ENCODE assay signal across 24 cellular contexts in the genomic region with DNA sequence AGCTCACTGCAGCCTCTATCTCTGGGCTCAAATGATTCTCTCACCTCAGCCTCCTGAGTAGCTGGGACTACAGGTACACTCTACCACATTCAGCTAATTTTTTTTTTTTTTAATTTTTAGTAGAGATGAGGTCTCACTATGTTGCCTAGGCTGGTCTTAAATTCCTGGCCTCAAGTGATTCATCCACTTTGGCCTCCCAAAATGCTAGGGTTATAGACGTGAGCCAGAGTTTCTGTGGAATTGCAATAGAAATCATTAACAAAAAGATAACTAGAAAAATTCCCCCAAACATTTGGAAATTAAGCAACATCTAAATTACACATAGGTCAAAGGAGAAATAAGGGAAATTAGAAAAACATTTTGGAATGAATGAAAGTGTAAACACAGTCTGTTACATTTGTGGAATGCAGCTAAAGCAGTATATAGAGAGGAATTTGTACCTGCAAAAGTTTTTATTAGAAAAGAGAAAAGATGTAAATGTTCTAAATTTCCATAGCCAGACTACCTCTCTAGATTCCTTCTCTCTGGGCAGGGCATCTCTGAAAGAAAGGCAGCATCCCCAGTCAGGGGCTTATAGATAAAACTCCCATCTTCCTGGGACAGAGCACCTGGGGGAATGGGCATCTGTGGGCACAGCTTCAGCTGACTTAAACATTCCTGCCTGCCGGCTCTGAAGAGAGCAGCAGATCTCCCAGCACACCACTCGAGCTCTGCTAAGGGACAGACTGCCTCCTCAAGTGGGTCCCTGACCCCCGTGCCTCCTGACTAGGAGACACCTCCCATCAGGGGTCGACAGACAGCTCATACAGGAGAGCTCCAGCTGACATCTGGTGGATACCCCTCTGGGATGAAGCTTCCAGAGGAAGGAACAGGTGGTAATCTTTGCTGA.
"Had no signal": no experiment of that assay in that cellular context is flagged by ENCODE, and none has a peak within 500 bp of the region (broad histone marks: within the 10 kb centered on the region; RNA-seq: fewer than 3 reads in every experiment).

No MANE protein-coding gene starts in this region.

- H3K27me3 ChIP-seq: neutrophil, ovary, right atrium auricular region, tibial nerve, uterus had no signal

- H3K27ac Mint-ChIP-seq: naive thymus-derived CD8-positive, alpha-beta T cell; nephron; progenitor cell of endocrine pancreas; stimulated activated naive CD8-positive, alpha-beta T cell treated with anti-CD3 and anti-CD28 coated beads, Interleukin-15, Interleukin-2, amounts not matched to agents 100 ng/mL and 50 ng/mL, for 24 hours; type B pancreatic cell had no signal

- H3K27me3 Mint-ChIP-seq: naive thymus-derived CD8-positive, alpha-beta T cell; progenitor cell of endocrine pancreas; stimulated activated naive CD8-positive, alpha-beta T cell treated with anti-CD3 and anti-CD28 coated beads, Interleukin-15, Interleukin-2, amounts not matched to agents 100 ng/mL and 50 ng/mL, for 24 hours; type B pancreatic cell had no signal

- H3K9me3 ChIP-seq: lower lobe of right lung, neutrophil, ovary, right atrium auricular region, tibial nerve, uterus had no signal

- H3K4me3 Mint-ChIP-seq: naive thymus-derived CD8-positive, alpha-beta T cell; nephron; neural crest cell; stimulated activated naive CD8-positive, alpha-beta T cell treated with anti-CD3 and anti-CD28 coated beads, Interleukin-15, Interleukin-2, amounts not matched to agents 100 ng/mL and 50 ng/mL, for 24 hours; type B pancreatic cell had no signal

- DNase-seq: hippocampal formation; left ventricle myocardium superior; lower lobe of right lung; mammary epithelial cell; mesenchymal stem cell; naive thymus-derived CD8-positive, alpha-beta T cell; occipital lobe; ovary; stimulated activated CD4-positive, alpha-beta T cell treated with anti-CD3 and anti-CD28 coated beads, Interleukin-12 subunit alpha, Interleukin-12 subunit beta, amount 100 ng/mL, for 4 hours; stimulated activated CD4-positive, alpha-beta T cell treated with anti-CD3 and anti-CD28 coated beads, Interleukin-15, amount 100 ng/mL, for 24 hours; stimulated activated CD4-positive, alpha-beta T cell treated with anti-CD3 and anti-CD28 coated beads, Interleukin-2, amount 100 ng/mL, for 24 hours; stimulated activated CD4-positive, alpha-beta T cell treated with anti-CD3 and anti-CD28 coated beads, Interleukin-4, amount 100 ng/mL, for 1 hour; stimulated activated naive CD4-positive, alpha-beta T cell; uterus had no signal

- H3K4me3 ChIP-seq: lower lobe of right lung, ovary, right atrium auricular region, skin epidermis, tibial nerve, uterus had no signal

- H3K4me1 ChIP-seq: lower lobe of right lung, right atrium auricular region, tibial nerve, uterus had no signal

- H3K27ac ChIP-seq: lower lobe of right lung, neutrophil, ovary, right atrium auricular region, skin epidermis, tibial nerve, uterus had no signal

- H3K4me1 Mint-ChIP-seq: nephron, neural crest cell had no signal

- H3K36me3 ChIP-seq: lower lobe of right lung, neutrophil, ovary, uterus had no signal

- ATAC-seq: left ventricle myocardium superior; lower lobe of right lung; naive thymus-derived CD8-positive, alpha-beta T cell; sciatic nerve had no signal
